Comparison of ENCODE assay signal across 19 cellular contexts in genomic region chr10:50619171-50619570, GRCh38. TPM values are rescaled to one million over a fixed set of nuclear protein-coding genes. Genes with fewer than 3 reads are reported as not detected.
DNase-seq lines count a peak whose midpoint lies in the region; ATAC-seq and TF ChIP-seq lines count a peak whose summit lies in the region.
"Had no signal": no experiment of that assay in that cellular context is flagged by ENCODE, and none has a peak within 500 bp of the region (broad histone marks: within the 10 kb centered on the region; RNA-seq: fewer than 3 reads in every experiment).

No MANE protein-coding gene starts in this region.

- no peaks in the 10 kb centered on the region for H3K9me3 Mint-ChIP-seq in activated CD4-positive, alpha-beta T cell treated with anti-CD3 and anti-CD28 coated beads for 36 hours (ENCODE audit: low read depth)
- H3K9me3 Mint-ChIP-seq in endodermal cell (no peaks in the 10 kb centered on the region), progenitor cell of endocrine pancreas (ENCODE audit: low read depth) (no peaks in the 10 kb centered on the region)

- no peaks in the 10 kb centered on the region for H4K20me1 ChIP-seq in OCI-LY1 (ENCODE audit: insufficient read depth, low read length)

- no peaks in the 10 kb centered on the region for H3K36me3 ChIP-seq in OCI-LY1 (ENCODE audit: insufficient read depth, low read length)
- H3K36me3 ChIP-seq in endodermal cell (ENCODE audit: control insufficient read depth, insufficient read depth, low read length) = no peaks in the 10 kb centered on the region
- H3K36me3 ChIP-seq in upper lobe of right lung = no peaks in the 10 kb centered on the region
- H3K36me3 ChIP-seq: adrenal gland, tibial artery had no signal

- H3K4me3 Mint-ChIP-seq in activated CD4-positive, alpha-beta T cell treated with anti-CD3 and anti-CD28 coated beads for 36 hours = no peak overlapping the region
- H3K4me3 Mint-ChIP-seq in endodermal cell = no peak overlapping the region
- no peak overlapping the region for H3K4me3 Mint-ChIP-seq in progenitor cell of endocrine pancreas (ENCODE audit: low read depth)

- no peaks in the 10 kb centered on the region for H3K9me3 ChIP-seq in OCI-LY1 (ENCODE audit: low read length)
- H3K9me3 ChIP-seq in endodermal cell (ENCODE audit: control insufficient read depth, low read length) = no peaks in the 10 kb centered on the region
- H3K9me3 ChIP-seq in upper lobe of right lung = no peaks in the 10 kb centered on the region
- H3K9me3 ChIP-seq: adrenal gland, tibial artery had no signal

- H3K4me3 ChIP-seq in OCI-LY1 (ENCODE audit: low read depth, low read length, poor library complexity, severe bottlenecking) = no peak overlapping the region
- no peak overlapping the region for H3K4me3 ChIP-seq in endodermal cell (ENCODE audit: low read length)
- H3K4me3 ChIP-seq in upper lobe of right lung = no peak overlapping the region
- H3K4me3 ChIP-seq: adrenal gland, SK-N-MC, smooth muscle cell, tibial artery had no signal

- H3K4me2 ChIP-seq in OCI-LY1 (ENCODE audit: low read length) = peak overlapping the region; percentile 58; the same call in 1 of the 2 replicates
- H3K4me2 ChIP-seq: smooth muscle cell had no signal

- POLR2A ChIA-PET in activated CD4-positive, alpha-beta T cell treated with anti-CD3 and anti-CD28 coated beads for 36 hours (lab: Charles Lee) = no interaction called here

- CTCF ChIA-PET in activated CD4-positive, alpha-beta T cell treated with anti-CD3 and anti-CD28 coated beads for 36 hours (lab: Charles Lee) = interaction anchor here (0.9 to 1.4 kb wide), 3 partner anchors 39 to 114 kb away, joined by 3 read pairs; no protein-coding TSS in a partner anchor

- ATAC-seq in activated CD4-positive, alpha-beta T cell treated with anti-CD3 and anti-CD28 coated beads for 36 hours = no peak
- no peak for ATAC-seq in upper lobe of right lung
- ATAC-seq: left ventricle myocardium superior had no signal

- no peak overlapping the region for H2AFZ ChIP-seq in OCI-LY1 (ENCODE audit: low read length)

- H3K27me3 ChIP-seq in OCI-LY1 (ENCODE audit: insufficient read depth, low read length) (no peaks in the 10 kb centered on the region), endodermal cell (ENCODE audit: control insufficient read depth, insufficient read depth, low read length, poor library complexity, severe bottlenecking) (no peaks in the 10 kb centered on the region), upper lobe of right lung (no peaks in the 10 kb centered on the region)
- H3K27me3 ChIP-seq: adrenal gland, tibial artery had no signal

- H3K4me1 Mint-ChIP-seq in activated CD4-positive, alpha-beta T cell treated with anti-CD3 and anti-CD28 coated beads for 36 hours = peaks cover 45% of the 10 kb centered on the region
- peaks cover 36% of the 10 kb centered on the region for H3K4me1 Mint-ChIP-seq in endodermal cell
- H3K4me1 Mint-ChIP-seq in progenitor cell of endocrine pancreas (ENCODE audit: low read depth) = peaks cover 42% of the 10 kb centered on the region

- H3K79me2 ChIP-seq in OCI-LY1 (ENCODE audit: insufficient read depth, low read length) = peaks cover 11% of the 10 kb centered on the region; the same call in 1 of the 2 replicates

- H3K9me2 ChIP-seq in OCI-LY1 (ENCODE audit: low read depth, low read length) = no peaks in the 10 kb centered on the region

- H3K9ac ChIP-seq in OCI-LY1 (ENCODE audit: low read length) (no peak overlapping the region), endodermal cell (ENCODE audit: extremely low read depth, low read length, poor library complexity, severe bottlenecking) (no peak overlapping the region)

- no peak for DNase-seq in activated CD4-positive, alpha-beta T cell treated with anti-CD3 and anti-CD28 coated beads for 36 hours
- no peak for DNase-seq in activated CD4-positive, alpha-beta T cell treated with anti-CD3 and anti-CD28 coated beads for 1 hour
- DNase-seq in endodermal cell = no peak
- no peak for DNase-seq in progenitor cell of endocrine pancreas (ENCODE audit: low spot score, unreplicated experiment)
- DNase-seq in Kasumi-1 (lab: John Stamatoyannopoulos, UW) = no peak
- DNase-seq in upper lobe of right lung = no peak
- DNase-seq in posterior vena cava (ENCODE audit: low spot score) = no peak
- DNase-seq: activated T-cell treated with anti-CD3 and anti-CD28 coated beads for 4 hours; adrenal gland; left ventricle myocardium superior; NCI-H146; NCI-H774; stimulated activated CD4-positive, alpha-beta T cell treated with anti-CD3 and anti-CD28 coated beads, Interleukin-4, amount 100 ng/mL, for 4 hours; stimulated activated CD8-positive, alpha-beta memory T cell treated with anti-CD3 and anti-CD28 coated beads, Interleukin-4, amount 100 ng/mL, for 48 hours; tibial artery had no signal

- peak overlapping the region; percentile 11 for H3K27ac Mint-ChIP-seq in activated CD4-positive, alpha-beta T cell treated with anti-CD3 and anti-CD28 coated beads for 36 hours
- H3K27ac Mint-ChIP-seq in endodermal cell (peak overlapping the region; percentile 27), progenitor cell of endocrine pancreas (peak overlapping the region; percentile 85)

- WGBS in endodermal cell (ENCODE audit: insufficient coverage in 1 of 2, insufficient read length in 1 of 2), 2 experiments = 60% methylated on average over 1 of the region's 1 CpG; no CpG with 5 or more reads in 1 of the 2 experiments

- 0 out of 2 replicates have a peak, but pooled peaks cover 5% of the 10 kb centered on the region for H3F3A ChIP-seq in OCI-LY1 (ENCODE audit: insufficient read depth, low read length)

- no peaks in the 10 kb centered on the region for H3K36me3 Mint-ChIP-seq in activated CD4-positive, alpha-beta T cell treated with anti-CD3 and anti-CD28 coated beads for 36 hours (ENCODE audit: low read depth)
- H3K36me3 Mint-ChIP-seq in endodermal cell (ENCODE audit: low read depth) (no peaks in the 10 kb centered on the region), progenitor cell of endocrine pancreas (ENCODE audit: insufficient read depth) (no peaks in the 10 kb centered on the region)

- intact Hi-C loops in activated CD4-positive, alpha-beta T cell treated with anti-CD3 and anti-CD28 coated beads for 36 hours (cut with DNase I, micrococcal nuclease) = no loop called here
- intact Hi-C loops in upper lobe of right lung (cut with DNase I) = no loop called here
- intact Hi-C loops in posterior vena cava (cut with DNase I) = no loop called here

- H3K27ac ChIP-seq in OCI-LY1 (ENCODE audit: low read depth, low read length, poor library complexity, severe bottlenecking) = peak overlapping the region; percentile 69
- H3K27ac ChIP-seq in endodermal cell (ENCODE audit: low read depth, low read length) = no peak overlapping the region
- H3K27ac ChIP-seq in upper lobe of right lung = no peak overlapping the region
- H3K27ac ChIP-seq: 22Rv1, adrenal gland, SK-N-MC, tibial artery had no signal

- TF ChIP-seq CTCF in OCI-LY1 (IDR thresholded peaks at IDR 0.05; ENCODE audit: low read length) = no peak
- no peak for TF ChIP-seq CTCF in endodermal cell (conservative IDR thresholded peaks at IDR 0.05)
- no peak for TF ChIP-seq CTCF in progenitor cell of endocrine pancreas (IDR thresholded peaks at IDR 0.05; ENCODE audit: unreplicated experiment)
- TF ChIP-seq CTCF in upper lobe of right lung (IDR thresholded peaks at IDR 0.05) = no peak

- no peaks in the 10 kb centered on the region for H3K27me3 Mint-ChIP-seq in activated CD4-positive, alpha-beta T cell treated with anti-CD3 and anti-CD28 coated beads for 36 hours
- peaks cover 3% of the 10 kb centered on the region for H3K27me3 Mint-ChIP-seq in endodermal cell (ENCODE audit: insufficient read depth)
- no peaks in the 10 kb centered on the region for H3K27me3 Mint-ChIP-seq in progenitor cell of endocrine pancreas

- peaks cover 61% of the 10 kb centered on the region for H3K4me1 ChIP-seq in OCI-LY1 (ENCODE audit: insufficient read depth, low read length, severe bottlenecking)
- H3K4me1 ChIP-seq in endodermal cell (ENCODE audit: control insufficient read depth, insufficient read depth, low read length) = peaks cover 4% of the 10 kb centered on the region
- peaks cover 9% of the 10 kb centered on the region for H3K4me1 ChIP-seq in upper lobe of right lung

RNA-seq across cellular contexts. Expression of gene SGMS1, which starts 4.6 kb away (rescaled TPM):
- 1 to 10 TPM; 7.5 to 9.0 TPM for total RNA-seq in activated CD4-positive, alpha-beta T cell treated with anti-CD3 and anti-CD28 coated beads for 36 hours
- total RNA-seq in endodermal cell (10 to 100 TPM; 12.0 to 14.3 TPM), progenitor cell of endocrine pancreas (25.0 and 28.5 TPM in 2 replicates), upper lobe of right lung (73.1 TPM), posterior vena cava (10 to 100 TPM; 33.7 to 37.5 TPM)
- 8.3 TPM for polyA plus RNA-seq in endodermal cell (2013, experiment 1 of 2)
- polyA plus RNA-seq in endodermal cell (2013, experiment 2 of 2) = 6.9 TPM

Comparison
In these comparisons a context has a peak if more than half of its experiments do, and no peak if none do; other contexts are left out.
1. H3K27ac Mint-ChIP-seq: peak in every context shown above with its lines; median percentile 85 in progenitor cell of endocrine pancreas; 27 in endodermal cell; 11 in activated CD4-positive, alpha-beta T cell treated with anti-CD3 and anti-CD28 coated beads for 36 hours.